ENCODE assay signal across 10 cellular contexts in genomic region chr17:29613856-29614255, GRCh38. TPM values are rescaled to one million over a fixed set of nuclear protein-coding genes. Genes with fewer than 3 reads are reported as not detected.
DNase-seq lines count a peak whose midpoint lies in the region; FAIRE-seq and TF ChIP-seq lines count a peak whose summit lies in the region.
"Had no signal": no experiment of that assay in that cellular context is flagged by ENCODE, and none has a peak within 500 bp of the region (broad histone marks: within the 10 kb centered on the region; RNA-seq: fewer than 3 reads in every experiment).

No MANE protein-coding gene starts in this region.

- peak overlapping the region; percentile 38 for H3K4me3 Mint-ChIP-seq in neural progenitor cell

- H2AFZ ChIP-seq in KMS-11 (ENCODE audit: low read depth) (peak overlapping the region; percentile 93; the same call in 1 of the 2 replicates), neural progenitor cell (replicated peaks) (peak overlapping the region; percentile 14), mammary epithelial cell (ENCODE audit: low read depth, low read length) (no peak overlapping the region)

- TF ChIP-seq CTCF in AG09309 (IDR thresholded peaks at IDR 0.05; ENCODE audit: control insufficient read depth, insufficient read depth, low read depth, low read length, missing control alignments) (no peak), KMS-11 (conservative IDR thresholded peaks at IDR 0.05; ENCODE audit: low read depth, low read length) (no peak), epithelial cell of proximal tubule (conservative IDR thresholded peaks at IDR 0.05; ENCODE audit: low read depth, low read length) (no peak), neural progenitor cell (IDR thresholded peaks at IDR 0.05) (no peak), mammary epithelial cell (conservative IDR thresholded peaks at IDR 0.05 in 1 of 2, IDR thresholded peaks at IDR 0.05 in 1 of 2; ENCODE audit: extremely low read depth in 1 of 2, insufficient read depth in 1 of 2, low read depth in 1 of 2, low read length in 2 of 2) (no peak)

- peak overlapping the region; percentile 10 for H3K4me3 ChIP-seq in AG09309 (ENCODE audit: control insufficient read depth, low read depth, low read length)
- no peak overlapping the region for H3K4me3 ChIP-seq in KMS-11 (IDR thresholded peaks at IDR 0.05; ENCODE audit: insufficient read depth, low read depth, low read length)
- H3K4me3 ChIP-seq in epithelial cell of proximal tubule (ENCODE audit: low read depth, low read length): peak overlapping the region; percentile 33
- no peak overlapping the region for H3K4me3 ChIP-seq in neural progenitor cell
- no peak overlapping the region for H3K4me3 ChIP-seq in mammary epithelial cell (replicated peaks in 1 of 3; ENCODE audit: insufficient read depth in 1 of 3, low read depth in 2 of 3, low read length in 3 of 3)
- H3K4me3 ChIP-seq: SK-N-MC had no signal

- H3K4me2 ChIP-seq in KMS-11 (peak overlapping the region; percentile 79), neural progenitor cell (peak overlapping the region; percentile 84), mammary epithelial cell (ENCODE audit: insufficient read depth, low read depth, low read length) (no peak overlapping the region)

- peaks cover 7% of the 10 kb centered on the region for H3K36me3 Mint-ChIP-seq in neural progenitor cell

- 86% methylated on average over 7 of the region's 13 CpGs for WGBS in mammary epithelial cell (ENCODE audit: low coverage, missing lambda C conversion rate)

- H3K27ac ChIP-seq in KMS-11: no peak overlapping the region
- no peak overlapping the region for H3K27ac ChIP-seq in neural progenitor cell
- no peak overlapping the region for H3K27ac ChIP-seq in mammary epithelial cell (ENCODE audit: insufficient read depth, low read depth, low read length)
- H3K27ac ChIP-seq: SK-N-MC had no signal

- H3K36me3 ChIP-seq in KMS-11 (ENCODE audit: insufficient read depth) (no peaks in the 10 kb centered on the region), neural progenitor cell (no peaks in the 10 kb centered on the region), mammary epithelial cell (ENCODE audit: insufficient read depth, low read length) (no peaks in the 10 kb centered on the region)

- peaks cover 36% of the 10 kb centered on the region for H3K4me1 ChIP-seq in KMS-11 (ENCODE audit: low read depth, poor library complexity, severe bottlenecking)
- H3K4me1 ChIP-seq in neural progenitor cell: peaks cover 23% of the 10 kb centered on the region
- peaks cover 28% of the 10 kb centered on the region for H3K4me1 ChIP-seq in mammary epithelial cell (ENCODE audit: insufficient read depth, low read length)

- no TSS peak for BruUV-seq in mammary epithelial cell (replicated peaks; lab: Mats Ljungman, UMichigan)

- H3K27ac Mint-ChIP-seq in neural progenitor cell: no peak overlapping the region

- CTCF ChIA-PET in mammary epithelial cell (lab: Charles Lee; ENCODE audit: low non-redundant PET): no interaction called here

- in situ Hi-C loops in mammary epithelial cell (cut with MboI; ENCODE audit: low sequenced_read_pairs in 2 of 2): no loop called here

- no peaks in the 10 kb centered on the region for H3K79me2 ChIP-seq in KMS-11 (ENCODE audit: insufficient read depth, low read depth)
- H3K79me2 ChIP-seq in neural progenitor cell (ENCODE audit: low read depth): no peaks in the 10 kb centered on the region
- H3K79me2 ChIP-seq in mammary epithelial cell (ENCODE audit: insufficient read depth, low read length): no peaks in the 10 kb centered on the region

- peaks cover 25% of the 10 kb centered on the region for H3K4me1 Mint-ChIP-seq in neural progenitor cell

- H3K9me3 Mint-ChIP-seq in neural progenitor cell: no peaks in the 10 kb centered on the region

- DNase-seq in AG09309 (ENCODE audit: low read depth) (no peak), epithelial cell of proximal tubule (ENCODE audit: low read depth) (no peak), neural progenitor cell (ENCODE audit: low spot score) (no peak), NCI-H69 (lab: John Stamatoyannopoulos, UW) (no peak), HTR-8/SVneo (ENCODE audit: insufficient read length, low spot score) (no peak), mammary epithelial cell (no peak)
- no peak for DNase-seq in effector CD8-positive, alpha-beta T cell (lab: John Stamatoyannopoulos, UW)
- DNase-seq: NCI-H1694 had no signal

- FAIRE-seq in HTR-8/SVneo (lab: Jason Lieb, UNC): no peak

- H3K27me3 ChIP-seq in KMS-11 (ENCODE audit: insufficient read depth, low read depth) (peaks cover 13% of the 10 kb centered on the region; the same call in 1 of the 2 replicates), neural progenitor cell (peaks cover 47% of the 10 kb centered on the region), mammary epithelial cell (ENCODE audit: insufficient read depth, low read length) (no peaks in the 10 kb centered on the region)

- dilution Hi-C loops in mammary epithelial cell (cut with HindIII; ENCODE audit: low sequenced_read_pairs): no loop called here

- H3K9ac ChIP-seq in KMS-11: peak overlapping the region; percentile 7; the same call in 1 of the 2 replicates
- H3K9ac ChIP-seq in neural progenitor cell: no peak overlapping the region
- no peak overlapping the region for H3K9ac ChIP-seq in mammary epithelial cell (ENCODE audit: insufficient read depth, low read length)

- H4K20me1 ChIP-seq in KMS-11 (ENCODE audit: insufficient read depth) (no peaks in the 10 kb centered on the region), neural progenitor cell (ENCODE audit: low read depth) (peaks cover 11% of the 10 kb centered on the region), mammary epithelial cell (ENCODE audit: insufficient read depth, low read length) (no peaks in the 10 kb centered on the region)

- H3K9me3 ChIP-seq in neural progenitor cell (ENCODE audit: low read depth): no peaks in the 10 kb centered on the region
- no peaks in the 10 kb centered on the region for H3K9me3 ChIP-seq in mammary epithelial cell (replicated peaks; ENCODE audit: insufficient read depth, low read length)

- H3K27me3 Mint-ChIP-seq in neural progenitor cell (ENCODE audit: insufficient read depth, low read depth): peaks cover 25% of the 10 kb centered on the region

- intact Hi-C loops in mammary epithelial cell (cut with micrococcal nuclease): no loop called here

- peaks cover 40% of the 10 kb centered on the region for H3F3A ChIP-seq in neural progenitor cell (ENCODE audit: low read depth)

RNA-seq across cellular contexts. Expression of gene CORO6, which starts 8.9 kb away (rescaled TPM):
- 4.4 and 28.7 TPM in 2 replicates for total RNA-seq in epithelial cell of proximal tubule
- 3.9 and 6.2 TPM in 2 replicates for total RNA-seq in neural progenitor cell (ENCODE audit: low replicate concordance)
- 1 to 10 TPM; 6.3 to 9.8 TPM for total RNA-seq in mammary epithelial cell
- 4.0 TPM for polyA plus RNA-seq in mammary epithelial cell
- 8.9 TPM for polyA minus RNA-seq in mammary epithelial cell

RNA-seq across cellular contexts. Expression of gene ANKRD13B, which starts 20.9 kb away (rescaled TPM):
- 12.9 and 30.7 TPM in 2 replicates for total RNA-seq in epithelial cell of proximal tubule
- 2.8 and 24.0 TPM in 2 replicates for total RNA-seq in neural progenitor cell (ENCODE audit: low replicate concordance)
- total RNA-seq in mammary epithelial cell: 10 to 100 TPM; 10.0 to 18.6 TPM
- 8.5 TPM for polyA plus RNA-seq in mammary epithelial cell
- polyA minus RNA-seq in mammary epithelial cell: 11.4 TPM

RNA-seq across cellular contexts. Expression of gene GIT1, which starts 24.4 kb away (rescaled TPM):
- total RNA-seq in epithelial cell of proximal tubule (61.3 and 74.3 TPM in 2 replicates), neural progenitor cell (ENCODE audit: low replicate concordance) (17.6 and 51.0 TPM in 2 replicates), mammary epithelial cell (10 to 100 TPM; 41.8 to 83.4 TPM)
- 52.2 TPM for polyA plus RNA-seq in mammary epithelial cell
- 112 TPM for polyA minus RNA-seq in mammary epithelial cell

RNA-seq across cellular contexts. Expression of gene TP53I13, which starts 45.4 kb away (rescaled TPM):
- total RNA-seq in epithelial cell of proximal tubule (77.6 and 78.8 TPM in 2 replicates), neural progenitor cell (ENCODE audit: low replicate concordance) (9.2 and 47.0 TPM in 2 replicates), mammary epithelial cell (10 to 100 TPM; 26.5 to 31.8 TPM)
- 19.5 TPM for polyA plus RNA-seq in mammary epithelial cell
- polyA minus RNA-seq in mammary epithelial cell: 2.7 TPM

RNA-seq across cellular contexts. Expression of gene ABHD15, which starts 47.0 kb away (rescaled TPM):
- total RNA-seq in epithelial cell of proximal tubule (8.2 and 11.3 TPM in 2 replicates), neural progenitor cell (ENCODE audit: low replicate concordance) (2.5 and 5.0 TPM in 2 replicates), mammary epithelial cell (1 to 10 TPM; 4.5 to 7.7 TPM)
- polyA plus RNA-seq in mammary epithelial cell: 5.8 TPM
- polyA minus RNA-seq in mammary epithelial cell: 11.5 TPM

Comparison
In these comparisons a context has a peak if more than half of its experiments do, and no peak if none do; other contexts are left out.
1. H3K4me3 ChIP-seq: peak in AG09309 (single experiment) and epithelial cell of proximal tubule (single experiment); none in KMS-11 (single experiment), neural progenitor cell (single experiment) and mammary epithelial cell (0 of 3).